Comparison of ENCODE assay signal across 9 cellular contexts in the genomic region with DNA sequence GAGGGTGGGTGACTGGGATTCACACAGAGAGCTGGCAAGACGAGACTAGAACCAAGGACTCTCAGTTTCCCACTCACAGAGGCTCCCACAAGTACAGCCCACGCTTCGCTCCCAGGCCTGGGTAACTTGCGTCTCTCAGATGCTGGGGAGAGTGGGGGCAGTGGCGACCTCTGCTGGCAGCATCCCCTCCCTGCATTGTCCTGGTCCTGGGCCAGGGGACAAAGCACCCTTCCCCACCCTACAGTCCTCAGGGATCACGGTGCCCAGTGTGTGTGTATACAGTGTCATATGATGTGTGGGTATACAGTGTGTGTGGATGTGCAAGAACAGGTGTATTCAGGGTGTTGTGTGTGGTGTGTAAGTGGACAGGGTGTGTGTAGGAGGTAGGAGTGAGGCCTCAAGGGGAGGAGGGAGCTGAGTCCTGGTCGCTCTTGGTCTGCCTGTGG. TPM values are rescaled to one million over a fixed set of nuclear protein-coding genes. Genes with fewer than 3 reads are reported as not detected.
DNase-seq lines count a peak whose midpoint lies in the region; ATAC-seq and TF ChIP-seq lines count a peak whose summit lies in the region.
"Had no signal": no experiment of that assay in that cellular context is flagged by ENCODE, and none has a peak within 500 bp of the region (broad histone marks: within the 10 kb centered on the region; RNA-seq: fewer than 3 reads in every experiment).

No MANE protein-coding gene starts in this region.

- ATAC-seq in HG03095 (IDR thresholded peaks at IDR 0.05; ENCODE audit: unreplicated experiment) (no peak), HG03520 (IDR thresholded peaks at IDR 0.05; ENCODE audit: unreplicated experiment) (no peak)

- H3K4me3 Mint-ChIP-seq in T-helper 2 cell treated with Interferon-gamma antibody and Interleukin-4, amounts not matched to agents 5 μg/mL and 100 μg/mL, for 36 hours = no peak overlapping the region
- H3K4me3 Mint-ChIP-seq in activated naive CD8-positive, alpha-beta T cell = no peak overlapping the region

- H3K27ac ChIP-seq in Peyer's patch = peak overlapping the region in 3 of 4 donors; percentile 6 to 71 (median 67)
- H3K27ac ChIP-seq in cardiac muscle cell = no peak overlapping the region

- no peak overlapping the region for H3K4me3 ChIP-seq in Peyer's patch
- no peak overlapping the region for H3K4me3 ChIP-seq in cardiac muscle cell

- H3K36me3 Mint-ChIP-seq in T-helper 2 cell treated with Interferon-gamma antibody and Interleukin-4, amounts not matched to agents 5 μg/mL and 100 μg/mL, for 36 hours (ENCODE audit: low read depth) = peaks cover 35% of the 10 kb centered on the region
- H3K36me3 Mint-ChIP-seq in activated naive CD8-positive, alpha-beta T cell = peaks cover 2% of the 10 kb centered on the region

- H3K27ac Mint-ChIP-seq in T-helper 2 cell treated with Interferon-gamma antibody and Interleukin-4, amounts not matched to agents 5 μg/mL and 100 μg/mL, for 36 hours = no peak overlapping the region
- H3K27ac Mint-ChIP-seq in activated naive CD8-positive, alpha-beta T cell = peak overlapping the region; percentile 41

- H3K36me3 ChIP-seq in Peyer's patch (peaks cover 0 to 64% (median 3%) of the 10 kb centered on the region in 3 donors), cardiac muscle cell (no peaks in the 10 kb centered on the region)

- H3K27me3 ChIP-seq in Peyer's patch = no peaks in the 10 kb centered on the region
- H3K27me3 ChIP-seq in cardiac muscle cell = no peaks in the 10 kb centered on the region

- no peaks in the 10 kb centered on the region for H3K27me3 Mint-ChIP-seq in T-helper 2 cell treated with Interferon-gamma antibody and Interleukin-4, amounts not matched to agents 5 μg/mL and 100 μg/mL, for 36 hours (ENCODE audit: low read depth)
- H3K27me3 Mint-ChIP-seq in activated naive CD8-positive, alpha-beta T cell = no peaks in the 10 kb centered on the region

- H3K4me1 Mint-ChIP-seq in T-helper 2 cell treated with Interferon-gamma antibody and Interleukin-4, amounts not matched to agents 5 μg/mL and 100 μg/mL, for 36 hours (ENCODE audit: low read depth) = peaks cover 18% of the 10 kb centered on the region
- peaks cover 23% of the 10 kb centered on the region for H3K4me1 Mint-ChIP-seq in activated naive CD8-positive, alpha-beta T cell (ENCODE audit: low read depth)

- H3K4me1 ChIP-seq in Peyer's patch = peaks cover 1 to 33% (median 3%) of the 10 kb centered on the region in 4 donors
- no peaks in the 10 kb centered on the region for H3K4me1 ChIP-seq in cardiac muscle cell (ENCODE audit: low read depth)

- no peaks in the 10 kb centered on the region for H3K9me3 Mint-ChIP-seq in T-helper 2 cell treated with Interferon-gamma antibody and Interleukin-4, amounts not matched to agents 5 μg/mL and 100 μg/mL, for 36 hours
- H3K9me3 Mint-ChIP-seq in activated naive CD8-positive, alpha-beta T cell (ENCODE audit: low read depth) = no peaks in the 10 kb centered on the region

- no peaks in the 10 kb centered on the region for H3K9me3 ChIP-seq in Peyer's patch
- H3K9me3 ChIP-seq in cardiac muscle cell (ENCODE audit: low read depth) = no peaks in the 10 kb centered on the region

- TF ChIP-seq CTCF in Peyer's patch (IDR thresholded peaks at IDR 0.05) = peak; percentile 66 to 86 (median 84)
- peak; percentile 86 for TF ChIP-seq CTCF in cardiac muscle cell (IDR thresholded peaks at IDR 0.05; ENCODE audit: low read depth, low read length)

- no peak for TF ChIP-seq POLR2A in Peyer's patch (IDR thresholded peaks at IDR 0.05)

- intact Hi-C loops in posterior vena cava (cut with DNase I) = no loop called here

- DNase-seq in T-helper 2 cell (peak in 4 of 5 experiments; percentile 33 to 56 (median 40)), Peyer's patch (peak; percentile 56 to 84 (median 83)), cardiac muscle cell (ENCODE audit: low read depth in 1 of 2, low spot score in 1 of 2) (peak; percentile 60 to 76), posterior vena cava (ENCODE audit: low spot score) (peak; percentile 89)
- no peak for DNase-seq in T-helper 2 cell treated with Interferon-gamma antibody and Interleukin-4, amounts not matched to agents 5 μg/mL and 100 μg/mL, for 36 hours (ENCODE audit: low spot score)

RNA-seq across cellular contexts. Expression of a gene that starts 12.8 kb away (rescaled TPM):
- total RNA-seq in Peyer's patch = 100 to 1,000 TPM in 3 of 4 donors, 10 to 100 TPM in 1; 59.4 to 309 (median 230) TPM
- 2.5 and 3.4 TPM in 2 replicates for total RNA-seq in cardiac muscle cell
- 0.75 and 2.1 TPM in 2 replicates for polyA plus RNA-seq in cardiac muscle cell
- 1 to 10 TPM; 3.4 to 5.9 TPM for total RNA-seq in posterior vena cava

RNA-seq across cellular contexts. Expression of a gene that starts 26.0 kb away (rescaled TPM):
- total RNA-seq in Peyer's patch (10 to 100 TPM; 36.6 to 47.0 (median 40.5) TPM), cardiac muscle cell (28.2 and 29.1 TPM in 2 replicates), posterior vena cava (10 to 100 TPM; 32.5 to 40.9 TPM)
- polyA plus RNA-seq in cardiac muscle cell = 21.0 and 26.4 TPM in 2 replicates

RNA-seq across cellular contexts. Expression of a gene that starts 35.6 kb away (rescaled TPM):
- total RNA-seq in Peyer's patch = 1 to 10 TPM in 1 of 4 donors, under 1 TPM in 3; 0.18 to 2.2 (median 0.75) TPM
- total RNA-seq in cardiac muscle cell = 0.11 and 0.15 TPM in 2 replicates
- 0.57 TPM in 1 of 2 replicates, not detected in the other for polyA plus RNA-seq in cardiac muscle cell
- total RNA-seq in posterior vena cava = under 1 TPM; 0.14 to 0.51 TPM
- total RNA-seq: glomerular endothelial cell had no signal

Comparison
In these comparisons a context has a peak if more than half of its experiments do, and no peak if none do; other contexts are left out.
1. RNA of a gene that starts 12.8 kb away (total RNA-seq): 59.4 to 309 TPM in Peyer's patch; 3.4 to 5.9 TPM in posterior vena cava and 2.5 to 3.4 TPM in cardiac muscle cell; every median in the first group is over 4 times any median in the second.